Comparison of ENCODE assay signal across 10 cellular contexts in the genomic region with DNA sequence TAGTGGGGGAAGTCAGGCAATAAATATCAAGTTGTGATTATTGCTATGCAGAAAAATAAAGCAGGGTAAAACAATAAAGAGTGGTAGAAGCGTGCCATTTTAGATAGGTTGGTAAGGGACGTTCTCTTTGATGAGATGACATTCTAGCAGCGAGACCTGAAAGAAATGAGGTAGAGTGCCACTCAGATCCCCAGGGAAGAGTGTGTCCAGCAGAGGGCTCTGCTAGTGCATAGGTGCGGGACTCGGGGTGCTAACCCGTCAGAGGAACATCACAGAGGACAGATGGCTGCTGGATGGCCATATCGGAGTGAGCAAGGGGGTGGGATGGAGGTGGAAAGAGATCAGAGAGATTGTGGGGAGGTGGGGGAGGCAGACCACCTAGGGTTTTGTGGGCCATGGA. TPM values are rescaled to one million over a fixed set of nuclear protein-coding genes. Genes with fewer than 3 reads are reported as not detected.
DNase-seq lines count a peak whose midpoint lies in the region; ATAC-seq, FAIRE-seq and TF ChIP-seq lines count a peak whose summit lies in the region.
"Had no signal": no experiment of that assay in that cellular context is flagged by ENCODE, and none has a peak within 500 bp of the region (broad histone marks: within the 10 kb centered on the region; RNA-seq: fewer than 3 reads in every experiment).

No MANE protein-coding gene starts in this region.

- intact Hi-C loops in uterus (cut with DNase I; ENCODE audit: low total_unique reads) = no loop called here

- no peaks in the 10 kb centered on the region for H3K36me3 ChIP-seq in uterus

- H3K27me3 ChIP-seq in uterus = no peaks in the 10 kb centered on the region

- TF ChIP-seq CTCF in uterus (IDR thresholded peaks at IDR 0.05) = no peak

- no peak for TF ChIP-seq POLR2A in uterus (IDR thresholded peaks at IDR 0.05)

- no peaks in the 10 kb centered on the region for H3K9me3 ChIP-seq in uterus

- FAIRE-seq in RCC 7860 (lab: Jason Lieb, UNC) = no peak
- FAIRE-seq: TTC549 had no signal

- peak; percentile 25 to 62 (median 33) for DNase-seq in NCI-H1417 (lab: John Stamatoyannopoulos, UW)
- DNase-seq in NCI-H1417 treated with DMSO at 0.1 percent for 48 hours (lab: John Stamatoyannopoulos, UW) = no peak
- peak; percentile 8 for DNase-seq in SKM-1 (lab: John Stamatoyannopoulos, UW; ENCODE audit: unreplicated experiment)
- DNase-seq in hippocampal formation (lab: John Stamatoyannopoulos, UW) = peak; percentile 9 to 19
- no peak for DNase-seq in uterus
- DNase-seq in RCC 7860 (ENCODE audit: low spot score) = no peak

- no peak overlapping the region for H3K27ac ChIP-seq in uterus

- H3K4me1 ChIP-seq in uterus = no peaks in the 10 kb centered on the region

- no peak overlapping the region for H3K4me3 ChIP-seq in uterus

- peak; percentile 57 for ATAC-seq in HG02840 (IDR thresholded peaks at IDR 0.05; ENCODE audit: low FRiP score, unreplicated experiment)
- no peak for ATAC-seq in HG03045 (IDR thresholded peaks at IDR 0.05; ENCODE audit: unreplicated experiment)

RNA-seq across cellular contexts. Expression of a gene that starts 16.3 kb away (rescaled TPM):
- 10 to 100 TPM in 2 of 4 donors, under 1 TPM in 1, not detected in 1; 0.35 to 86.8 (median 66.9) TPM for total RNA-seq in uterus
- total RNA-seq: B cell had no signal

Comparison
In these comparisons a context has a peak if more than half of its experiments do, and no peak if none do; other contexts are left out.
1. DNase-seq: peak in NCI-H1417 (3 of 3), SKM-1 (single experiment) and hippocampal formation (2 of 2); none in NCI-H1417 treated with DMSO at 0.1 percent for 48 hours (single experiment), uterus (0 of 2) and RCC 7860 (single experiment).